In the genomic region with DNA sequence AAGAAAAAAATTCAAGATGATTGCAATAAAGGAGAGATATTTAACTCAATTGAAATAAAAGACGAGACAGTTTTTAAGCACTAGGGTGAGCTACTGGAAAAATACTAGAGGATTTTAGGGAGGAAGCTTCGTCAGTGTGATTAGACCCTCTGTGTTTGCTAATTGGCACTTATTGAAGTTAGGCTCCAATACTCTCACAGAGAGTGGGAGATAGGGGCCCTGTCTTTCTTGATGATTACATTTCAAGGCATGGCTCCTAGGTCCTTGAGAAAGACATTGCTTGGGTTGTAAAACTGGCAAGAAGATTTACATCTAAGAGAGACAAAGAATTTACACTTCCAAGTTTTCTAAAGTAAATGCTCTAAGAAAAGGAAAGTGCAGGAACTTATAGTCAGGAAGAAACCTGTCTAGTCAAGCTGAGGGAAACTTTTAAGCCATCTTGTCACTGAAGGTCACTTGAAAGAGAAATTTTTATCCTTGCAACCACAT, we compare ENCODE assay signal across 13 cellular contexts.
A peak's percentile ranks its signal among the peaks of the same experiment; 100 is the strongest.
DNase-seq lines count a peak whose midpoint lies in the region; ATAC-seq, FAIRE-seq and TF ChIP-seq lines count a peak whose summit lies in the region.
"Had no signal": no experiment of that assay in that cellular context is flagged by ENCODE, and none has a peak within 500 bp of the region (broad histone marks: within the 10 kb centered on the region; RNA-seq: fewer than 3 reads in every experiment).

No MANE protein-coding gene starts in this region.

- no peaks in the 10 kb centered on the region for H3K79me2 ChIP-seq in GM23338 (replicated peaks; ENCODE audit: insufficient read depth)
- no peaks in the 10 kb centered on the region for H3K79me2 ChIP-seq in H1 (ENCODE audit: control insufficient read depth in 1 of 2, insufficient read depth in 2 of 2, low read length in 2 of 2)

- H2BK20ac ChIP-seq in H1 (ENCODE audit: low read length) = no peak overlapping the region

- H4K91ac ChIP-seq in H1 (replicated peaks; ENCODE audit: insufficient read length, low read length) = no peak overlapping the region

- no peak for TF ChIP-seq CTCF in GM23338 (conservative IDR thresholded peaks at IDR 0.05; ENCODE audit: low read depth in 2 of 2)
- TF ChIP-seq CTCF in H1 (IDR thresholded peaks at IDR 0.05; ENCODE audit: control extremely low read depth in 1 of 3, insufficient read depth in 1 of 3, low read depth in 1 of 3, low read length in 3 of 3) = no peak
- no peak for TF ChIP-seq CTCF in nephron progenitor cell (IDR thresholded peaks at IDR 0.05)

- H3F3A ChIP-seq in GM23338 (replicated peaks; ENCODE audit: low read depth) = no peaks in the 10 kb centered on the region

- CTCF ChIA-PET in H1 (lab: Charles Lee; ENCODE audit: partially characterized antibody) = interaction anchor here (0.7 to 1.3 kb wide), 2 partner anchors 107 to 579 kb away, joined by 3 read pairs; no protein-coding TSS in a partner anchor

- no peak overlapping the region for H3K23ac ChIP-seq in H1 (ENCODE audit: insufficient read length)

- H4K5ac ChIP-seq in H1 (ENCODE audit: insufficient read length, low read depth, low read length) = no peak overlapping the region

- H2AFZ ChIP-seq in GM23338 (no peak overlapping the region), H1 (ENCODE audit: low read length) (no peak overlapping the region)

- no peak for TF ChIP-seq RAD21 in H1 (IDR thresholded peaks at IDR 0.05 in 1 of 2, conservative IDR thresholded peaks at IDR 0.05 in 1 of 2; ENCODE audit: low read depth in 2 of 2, low read length in 2 of 2)

- peaks cover 2% of the 10 kb centered on the region for H3K27me3 Mint-ChIP-seq in GM23338 (ENCODE audit: insufficient read depth, low read depth, poor library complexity)
- H3K27me3 Mint-ChIP-seq in nephron progenitor cell (ENCODE audit: low read depth, poor library complexity) = no peaks in the 10 kb centered on the region
- H3K27me3 Mint-ChIP-seq: CD4-positive, CD25-positive, alpha-beta regulatory T cell had no signal

- no peak overlapping the region for H3K27ac Mint-ChIP-seq in GM23338
- peak overlapping the region; percentile 87 for H3K27ac Mint-ChIP-seq in nephron progenitor cell
- H3K27ac Mint-ChIP-seq: CD4-positive, CD25-positive, alpha-beta regulatory T cell had no signal

- H3K36me3 Mint-ChIP-seq in GM23338 (ENCODE audit: low read depth) = no peaks in the 10 kb centered on the region
- H3K36me3 Mint-ChIP-seq in nephron progenitor cell (ENCODE audit: low read depth) = no peaks in the 10 kb centered on the region
- H3K36me3 Mint-ChIP-seq: CD4-positive, CD25-positive, alpha-beta regulatory T cell had no signal

- no peak overlapping the region for H3K4me3 Mint-ChIP-seq in GM23338
- H3K4me3 Mint-ChIP-seq in nephron progenitor cell = peak overlapping the region; percentile 55
- H3K4me3 Mint-ChIP-seq: CD4-positive, CD25-positive, alpha-beta regulatory T cell had no signal

- no peak overlapping the region for H2AK5ac ChIP-seq in H1 (ENCODE audit: low read depth, low read length)

- H2BK5ac ChIP-seq in H1 (ENCODE audit: low read depth, low read length) = no peak overlapping the region

- TF ChIP-seq EP300 in H1 (IDR thresholded peaks at IDR 0.05; ENCODE audit: borderline replicate concordance in 1 of 2, low read depth in 2 of 2, low read length in 2 of 2) = no peak

- intact Hi-C loops in head of caudate nucleus (cut with DNase I) = no loop called here

- no peak overlapping the region for H3K14ac ChIP-seq in H1 (ENCODE audit: insufficient read length)

- no peaks in the 10 kb centered on the region for H3K23me2 ChIP-seq in H1 (ENCODE audit: low read depth, low read length)

- no peaks in the 10 kb centered on the region for H3K9me3 ChIP-seq in H1 (ENCODE audit: insufficient read depth in 2 of 2, low read depth in 1 of 2, low read length in 1 of 2)
- H3K9me3 ChIP-seq: BLaER1 treated with 17β-estradiol and CSF1 and Interleukin-3, amounts not matched to agents 10 nM and 100 nM had no signal

- H3K4me2 ChIP-seq in GM23338 = 0 out of 2 replicates have a peak overlapping the region, but pooled peaks have one; percentile 10
- no peak overlapping the region for H3K4me2 ChIP-seq in H1 (ENCODE audit: insufficient read depth in 1 of 2, low read depth in 2 of 2, low read length in 2 of 2)
- H3K4me2 ChIP-seq: BLaER1 treated with 17β-estradiol and CSF1 and Interleukin-3, amounts not matched to agents 10 nM and 100 nM had no signal

- H3K27me3 ChIP-seq in GM23338 (ENCODE audit: insufficient read depth) (no peaks in the 10 kb centered on the region), H1 (replicated peaks in 1 of 4; ENCODE audit: control insufficient read depth in 3 of 4, extremely low read depth in 1 of 4, insufficient read depth in 3 of 4, low read length in 3 of 4) (no peaks in the 10 kb centered on the region)
- H3K27me3 ChIP-seq: BLaER1 treated with 17β-estradiol and CSF1 and Interleukin-3, amounts not matched to agents 10 nM and 100 nM had no signal

- H3K9ac ChIP-seq in H1 (replicated peaks in 1 of 4; ENCODE audit: extremely low read depth in 1 of 4, low read depth in 3 of 4, low read length in 3 of 4) = no peak overlapping the region
- H3K9ac ChIP-seq: BLaER1 treated with 17β-estradiol and CSF1 and Interleukin-3, amounts not matched to agents 10 nM and 100 nM had no signal

- DNase-seq in GM23338 (ENCODE audit: low spot score) (peak; percentile 20), H1 (ENCODE audit: low read depth in 1 of 2, low spot score in 2 of 2) (no peak), nephron progenitor cell (peak; percentile 11), head of caudate nucleus (no peak), superior temporal gyrus (ENCODE audit: extremely low spot score) (no peak), NCI-H226 (no peak)
- DNase-seq: ACHN; CD4-positive, CD25-positive, alpha-beta regulatory T cell had no signal

- no peaks in the 10 kb centered on the region; the same call in 1 of the 2 replicates for H3K9me2 ChIP-seq in GM23338 (ENCODE audit: insufficient read depth)

- H3K18ac ChIP-seq in H1 (ENCODE audit: extremely low read depth, low read length) = no peak overlapping the region

- H3K4me3 ChIP-seq in GM23338 (no peak overlapping the region), H1 (ENCODE audit: extremely low read depth in 1 of 4, insufficient read depth in 2 of 4, low read depth in 3 of 4, low read length in 4 of 4) (no peak overlapping the region)
- H3K4me3 ChIP-seq: BLaER1 treated with 17β-estradiol and CSF1 and Interleukin-3, amounts not matched to agents 10 nM and 100 nM; GM12878 had no signal

- H3K9me3 Mint-ChIP-seq in GM23338 = no peaks in the 10 kb centered on the region
- no peaks in the 10 kb centered on the region for H3K9me3 Mint-ChIP-seq in nephron progenitor cell

- no peak overlapping the region for H3K56ac ChIP-seq in H1 (replicated peaks; ENCODE audit: insufficient read length, low read depth, low read length)

- H4K20me1 ChIP-seq in GM23338 (replicated peaks; ENCODE audit: insufficient read depth) (no peaks in the 10 kb centered on the region), H1 (replicated peaks in 1 of 2; ENCODE audit: control insufficient read depth in 1 of 2, insufficient read depth in 2 of 2, low read length in 2 of 2) (no peaks in the 10 kb centered on the region)
- H4K20me1 ChIP-seq: BLaER1 treated with 17β-estradiol and CSF1 and Interleukin-3, amounts not matched to agents 10 nM and 100 nM had no signal

- no peaks in the 10 kb centered on the region for H3K79me1 ChIP-seq in H1 (ENCODE audit: low read depth, low read length)

- H2BK12ac ChIP-seq in H1 (ENCODE audit: low read depth, low read length) = no peak overlapping the region

- FAIRE-seq in H1 (lab: Jason Lieb, UNC) = peak; percentile 39
- FAIRE-seq: GM12878, GM18507 had no signal

- H2BK120ac ChIP-seq in H1 (replicated peaks; ENCODE audit: low read depth, low read length) = no peak overlapping the region

- no peak overlapping the region for H3K4ac ChIP-seq in H1 (replicated peaks; ENCODE audit: insufficient read length, low read depth, low read length)

- H3K4me1 ChIP-seq in GM23338 (ENCODE audit: insufficient read depth) = peaks cover 25% of the 10 kb centered on the region
- peaks cover 0 to 6% (median 2%) of the 10 kb centered on the region in 4 experiments; a peak in 2 of 7 replicates for H3K4me1 ChIP-seq in H1 (replicated peaks in 1 of 4; ENCODE audit: control insufficient read depth in 3 of 4, insufficient read depth in 4 of 4, low read length in 3 of 4)

- 0 out of 2 replicates have a peak overlapping the region, but pooled peaks have one; percentile 5 for H3K27ac ChIP-seq in GM23338 (ENCODE audit: low read depth)
- no peak overlapping the region for H3K27ac ChIP-seq in H1 (ENCODE audit: low read depth, low read length)
- H3K27ac ChIP-seq: BLaER1 treated with 17β-estradiol and CSF1 and Interleukin-3, amounts not matched to agents 10 nM and 100 nM had no signal

- H2BK15ac ChIP-seq in H1 (ENCODE audit: low read length) = no peak overlapping the region

- 64% methylated on average over 2 of the region's 2 CpGs; no CpG with 5 or more reads in 1 of the 2 experiments for WGBS in H1 (ENCODE audit: extremely low coverage in 1 of 2, insufficient coverage in 1 of 2, insufficient read length in 1 of 2, insufficient replicate concordance in 2 of 2, low coverage in 1 of 2, low lambda C conversion rate in 2 of 2, missing lambda C conversion rate in 1 of 2), 2 experiments

- H4K8ac ChIP-seq in H1 (ENCODE audit: extremely low read depth, insufficient read depth, low read length) = no peak overlapping the region

- H3K36me3 ChIP-seq in GM23338 (ENCODE audit: insufficient read depth) = no peaks in the 10 kb centered on the region
- no peaks in the 10 kb centered on the region for H3K36me3 ChIP-seq in H1 (ENCODE audit: control insufficient read depth in 2 of 4, insufficient read depth in 4 of 4, low read length in 3 of 4)
- H3K36me3 ChIP-seq: BLaER1 treated with 17β-estradiol and CSF1 and Interleukin-3, amounts not matched to agents 10 nM and 100 nM had no signal

- TF ChIP-seq POLR2A in H1 (IDR thresholded peaks at IDR 0.05; ENCODE audit: control extremely low read depth in 1 of 2, low read depth in 2 of 2, low read length in 2 of 2) = no peak

- peak; percentile 39; the same call in 1 of the 3 replicates for ATAC-seq in GM23338
- ATAC-seq in HG03378 (IDR thresholded peaks at IDR 0.05; ENCODE audit: unreplicated experiment) = no peak
- ATAC-seq: GM12878, HCT116 had no signal

- POLR2A ChIA-PET in H1 (lab: Charles Lee; ENCODE audit: partially characterized antibody) = no interaction called here

- H3K4me1 Mint-ChIP-seq in GM23338 = peaks cover 24% of the 10 kb centered on the region
- peaks cover 45% of the 10 kb centered on the region for H3K4me1 Mint-ChIP-seq in nephron progenitor cell
- H3K4me1 Mint-ChIP-seq: CD4-positive, CD25-positive, alpha-beta regulatory T cell had no signal

TF ChIP-seq in GM23338, 12 proteins besides CTCF, POLR2A, EP300 and RAD21 (continues in another document):
- no peak for TF ChIP-seq EZH2phosphoT487 (IDR thresholded peaks at IDR 0.05; ENCODE audit: unreplicated experiment)

TF ChIP-seq in H1, 55 proteins besides CTCF, POLR2A, EP300 and RAD21 (continues in another document):
- TF ChIP-seq CBX5 (IDR thresholded peaks at IDR 0.05; ENCODE audit: low read depth, low read length) = no peak
- TF ChIP-seq, protein P1, sequence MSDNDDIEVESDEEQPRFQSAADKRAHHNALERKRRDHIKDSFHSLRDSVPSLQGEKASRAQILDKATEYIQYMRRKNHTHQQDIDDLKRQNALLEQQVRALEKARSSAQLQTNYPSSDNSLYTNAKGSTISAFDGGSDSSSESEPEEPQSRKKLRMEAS (IDR thresholded peaks at IDR 0.05) = no peak
- no peak for TF ChIP-seq EZH2 (IDR thresholded peaks at IDR 0.05; ENCODE audit: low read depth, low read length, severe bottlenecking)
- TF ChIP-seq CHD2 (IDR thresholded peaks at IDR 0.05; ENCODE audit: low read length) = no peak

Comparison
In these comparisons a context has a peak if more than half of its experiments do, and no peak if none do; other contexts are left out.
1. DNase-seq: peak in GM23338 (single experiment) and nephron progenitor cell (single experiment); none in H1 (0 of 2), head of caudate nucleus (0 of 42), superior temporal gyrus (single experiment) and NCI-H226 (single experiment).